ENCODE assay signal across 8 cellular contexts in genomic region chr12:27524489-27524835, GRCh38. TPM values are rescaled to one million over a fixed set of nuclear protein-coding genes. Genes with fewer than 3 reads are reported as not detected.
A peak's percentile ranks its signal among the peaks of the same experiment; 100 is the strongest.
DNase-seq lines count a peak whose midpoint lies in the region; ATAC-seq and TF ChIP-seq lines count a peak whose summit lies in the region.

No MANE protein-coding gene starts in this region.

- H3K9me3 ChIP-seq in CD4-positive, alpha-beta memory T cell (ENCODE audit: control insufficient read depth in 1 of 2, low read length in 2 of 2): no peaks in the 10 kb centered on the region
- H3K9me3 ChIP-seq in HUES64 (ENCODE audit: insufficient read depth, low read depth, low read length) (no peaks in the 10 kb centered on the region), colonic mucosa (no peaks in the 10 kb centered on the region), neural cell (ENCODE audit: low read length) (no peaks in the 10 kb centered on the region)

- intact Hi-C loops in CD4-positive, alpha-beta memory T cell (cut with micrococcal nuclease): loop anchor here (1.0 to 5.0 kb wide), 6 partner anchors 10 to 692 kb away; partner anchors contain the start of genes ITPR2, MED21, MRPS35 and STK38L
- intact Hi-C loops in colonic mucosa (cut with DNase I): no loop called here

- peak overlapping the region; percentile 96 to 99 (median 98) for H3K4me3 Mint-ChIP-seq in CD4-positive, alpha-beta memory T cell

- no peak for TF ChIP-seq EP300 in neural cell (conservative IDR thresholded peaks at IDR 0.05; ENCODE audit: poor library complexity, severe bottlenecking)

- no peaks in the 10 kb centered on the region for H3F3A ChIP-seq in neural cell (ENCODE audit: insufficient read depth, low read length, poor library complexity, severe bottlenecking)

- no peaks in the 10 kb centered on the region for H3K36me3 ChIP-seq in CD4-positive, alpha-beta memory T cell (ENCODE audit: insufficient read depth, low read length)
- H3K36me3 ChIP-seq in HUES64 (ENCODE audit: insufficient read depth, low read length) (no peaks in the 10 kb centered on the region), colonic mucosa (no peaks in the 10 kb centered on the region), neural cell (ENCODE audit: insufficient read depth, low read length) (no peaks in the 10 kb centered on the region)

- no peaks in the 10 kb centered on the region for H3K9me3 Mint-ChIP-seq in CD4-positive, alpha-beta memory T cell

- 0% methylated on average over 4 of the region's 8 CpGs for WGBS in HUES64

- POLR2A ChIA-PET in CD4-positive, alpha-beta memory T cell (lab: Charles Lee; ENCODE audit: partially characterized antibody): interaction anchor here (1.7 to 1.8 kb wide), 2 partner anchors 666 to 692 kb away, joined by 4 read pairs; partner anchors contain the start of genes CCDC91 and ITPR2

- H3K4me2 ChIP-seq in neural cell (ENCODE audit: low read length): peak overlapping the region; percentile 63

- H3K4me1 Mint-ChIP-seq in CD4-positive, alpha-beta memory T cell: peaks cover 13 to 40% (median 27%) of the 10 kb centered on the region in 4 donors

- H3K79me2 ChIP-seq in neural cell (replicated peaks; ENCODE audit: insufficient read depth, low read length): peaks cover 17% of the 10 kb centered on the region

- no peaks in the 10 kb centered on the region for H3K9me2 ChIP-seq in neural cell (ENCODE audit: insufficient read depth, low read length)

- peaks cover 0 to 6% of the 10 kb centered on the region in 2 donors for H3K36me3 Mint-ChIP-seq in CD4-positive, alpha-beta memory T cell

- peak overlapping the region; percentile 86 for H3K9ac ChIP-seq in HUES64 (ENCODE audit: low read depth, low read length)
- H3K9ac ChIP-seq in colonic mucosa (ENCODE audit: low read depth in 2 of 2, low read length in 2 of 2): peak overlapping the region; percentile 84 to 90
- peak overlapping the region; percentile 80 for H3K9ac ChIP-seq in neural cell (ENCODE audit: low read length)

- H3K4me1 ChIP-seq in CD4-positive, alpha-beta memory T cell (ENCODE audit: insufficient read depth, low read length): peaks cover 17% of the 10 kb centered on the region
- peaks cover 37% of the 10 kb centered on the region for H3K4me1 ChIP-seq in HUES64 (ENCODE audit: insufficient read depth, low read length)
- peaks cover 4% of the 10 kb centered on the region for H3K4me1 ChIP-seq in colonic mucosa

- CTCF ChIA-PET in CD4-positive, alpha-beta memory T cell (lab: Charles Lee; ENCODE audit: partially characterized antibody): interaction anchor here (1.2 to 1.6 kb wide), 2 partner anchors 90 to 508 kb away, joined by 3 read pairs; no protein-coding TSS in a partner anchor

- no peaks in the 10 kb centered on the region for H4K20me1 ChIP-seq in neural cell (ENCODE audit: insufficient read depth)

- H3K27ac Mint-ChIP-seq in CD4-positive, alpha-beta memory T cell: peak overlapping the region in 4 of 7 donors; percentile 92 to 96 (median 94)

- no peak for ATAC-seq in HG03520 (IDR thresholded peaks at IDR 0.05; ENCODE audit: unreplicated experiment)

- peak overlapping the region; percentile 86 for H2AFZ ChIP-seq in neural cell (ENCODE audit: low read depth, low read length)

- no peak for DNase-seq in CD4-positive, alpha-beta memory T cell
- DNase-seq in colonic mucosa (no peak), NCI-H226 (no peak), DMS153 treated with DMSO at 0.1 percent for 48 hours (lab: John Stamatoyannopoulos, UW; ENCODE audit: unreplicated experiment) (no peak), SIG-M5 (lab: John Stamatoyannopoulos, UW) (no peak)

- H3K27me3 Mint-ChIP-seq in CD4-positive, alpha-beta memory T cell: peaks cover under 1 to 2% of the 10 kb centered on the region in 2 donors

- TF ChIP-seq RAD21 in neural cell (conservative IDR thresholded peaks at IDR 0.05): no peak

- peak overlapping the region; percentile 39 to 98 for H3K4me3 ChIP-seq in CD4-positive, alpha-beta memory T cell (ENCODE audit: low read length in 2 of 2)
- peak overlapping the region; percentile 98 for H3K4me3 ChIP-seq in HUES64 (ENCODE audit: low read length)
- H3K4me3 ChIP-seq in colonic mucosa: peak overlapping the region; percentile 68
- H3K4me3 ChIP-seq in neural cell (ENCODE audit: low read length): peak overlapping the region; percentile 86

- TF ChIP-seq CTCF in colonic mucosa (IDR thresholded peaks at IDR 0.05): no peak
- TF ChIP-seq CTCF in neural cell (IDR thresholded peaks at IDR 0.05; ENCODE audit: poor library complexity, severe bottlenecking): no peak

- no peaks in the 10 kb centered on the region for H3K27me3 ChIP-seq in CD4-positive, alpha-beta memory T cell (ENCODE audit: insufficient read depth, low read length)
- peaks cover 8% of the 10 kb centered on the region for H3K27me3 ChIP-seq in HUES64 (ENCODE audit: insufficient read depth, low read length)
- no peaks in the 10 kb centered on the region for H3K27me3 ChIP-seq in colonic mucosa
- H3K27me3 ChIP-seq in neural cell (ENCODE audit: insufficient read depth, low read depth, low read length): no peaks in the 10 kb centered on the region

- H3K27ac ChIP-seq in CD4-positive, alpha-beta memory T cell (ENCODE audit: low read depth, low read length): peak overlapping the region; percentile 65
- H3K27ac ChIP-seq in HUES64 (ENCODE audit: low read depth, low read length) (peak overlapping the region; percentile 97; the same call in 1 of the 2 replicates), colonic mucosa (peak overlapping the region; percentile 89), neural cell (ENCODE audit: low read length) (peak overlapping the region; percentile 91)

TF ChIP-seq in neural cell, 6 proteins besides CTCF, POLR2A, EP300 and RAD21:
- TF ChIP-seq SMC3 (conservative IDR thresholded peaks at IDR 0.05; ENCODE audit: poor library complexity) (no peak), POLR2AphosphoS5 (IDR thresholded peaks at IDR 0.05) (no peak), MXI1 (conservative IDR thresholded peaks at IDR 0.05; ENCODE audit: poor library complexity, severe bottlenecking) (no peak)

RNA-seq across cellular contexts. Expression of gene PPFIBP1, which starts 0.5 kb away (rescaled TPM):
- total RNA-seq in CD4-positive, alpha-beta memory T cell: 1 to 10 TPM; 5.2 to 6.5 TPM
- 1 to 10 TPM; 2.1 to 2.3 TPM for polyA plus RNA-seq in CD4-positive, alpha-beta memory T cell
- polyA plus RNA-seq in HUES64 (2013, experiment 1 of 2): 18.0 TPM
- polyA plus RNA-seq in HUES64 (2013, experiment 2 of 2): 20.7 TPM
- total RNA-seq in colonic mucosa: 10 to 100 TPM; 40.1 to 44.7 TPM
- 29.1 and 30.2 TPM in 2 replicates for polyA plus RNA-seq in neural cell
- 52.3 and 74.8 TPM in 2 replicates for polyA minus RNA-seq in neural cell

Comparison
In these comparisons a context has a peak if more than half of its experiments do, and no peak if none do; other contexts are left out.
1. RNA of gene PPFIBP1, which starts 0.5 kb away (total RNA-seq): 40.1 to 44.7 TPM in colonic mucosa; 5.2 to 6.5 TPM in CD4-positive, alpha-beta memory T cell; every median in the first group is over 4 times any median in the second.
2. Peak in every context shown above with its lines, with median percentiles within 50 percentile points of each other: H3K27ac ChIP-seq, H3K4me3 ChIP-seq and H3K9ac ChIP-seq.